In genomic region chr3:46978985-46979944, GRCh38 we compare ENCODE assay signal across 1 cellular context.
A peak's percentile ranks its signal among the peaks of the same experiment; 100 is the strongest.
TF ChIP-seq lines count a peak whose summit lies in the region.

A gene with protein sequence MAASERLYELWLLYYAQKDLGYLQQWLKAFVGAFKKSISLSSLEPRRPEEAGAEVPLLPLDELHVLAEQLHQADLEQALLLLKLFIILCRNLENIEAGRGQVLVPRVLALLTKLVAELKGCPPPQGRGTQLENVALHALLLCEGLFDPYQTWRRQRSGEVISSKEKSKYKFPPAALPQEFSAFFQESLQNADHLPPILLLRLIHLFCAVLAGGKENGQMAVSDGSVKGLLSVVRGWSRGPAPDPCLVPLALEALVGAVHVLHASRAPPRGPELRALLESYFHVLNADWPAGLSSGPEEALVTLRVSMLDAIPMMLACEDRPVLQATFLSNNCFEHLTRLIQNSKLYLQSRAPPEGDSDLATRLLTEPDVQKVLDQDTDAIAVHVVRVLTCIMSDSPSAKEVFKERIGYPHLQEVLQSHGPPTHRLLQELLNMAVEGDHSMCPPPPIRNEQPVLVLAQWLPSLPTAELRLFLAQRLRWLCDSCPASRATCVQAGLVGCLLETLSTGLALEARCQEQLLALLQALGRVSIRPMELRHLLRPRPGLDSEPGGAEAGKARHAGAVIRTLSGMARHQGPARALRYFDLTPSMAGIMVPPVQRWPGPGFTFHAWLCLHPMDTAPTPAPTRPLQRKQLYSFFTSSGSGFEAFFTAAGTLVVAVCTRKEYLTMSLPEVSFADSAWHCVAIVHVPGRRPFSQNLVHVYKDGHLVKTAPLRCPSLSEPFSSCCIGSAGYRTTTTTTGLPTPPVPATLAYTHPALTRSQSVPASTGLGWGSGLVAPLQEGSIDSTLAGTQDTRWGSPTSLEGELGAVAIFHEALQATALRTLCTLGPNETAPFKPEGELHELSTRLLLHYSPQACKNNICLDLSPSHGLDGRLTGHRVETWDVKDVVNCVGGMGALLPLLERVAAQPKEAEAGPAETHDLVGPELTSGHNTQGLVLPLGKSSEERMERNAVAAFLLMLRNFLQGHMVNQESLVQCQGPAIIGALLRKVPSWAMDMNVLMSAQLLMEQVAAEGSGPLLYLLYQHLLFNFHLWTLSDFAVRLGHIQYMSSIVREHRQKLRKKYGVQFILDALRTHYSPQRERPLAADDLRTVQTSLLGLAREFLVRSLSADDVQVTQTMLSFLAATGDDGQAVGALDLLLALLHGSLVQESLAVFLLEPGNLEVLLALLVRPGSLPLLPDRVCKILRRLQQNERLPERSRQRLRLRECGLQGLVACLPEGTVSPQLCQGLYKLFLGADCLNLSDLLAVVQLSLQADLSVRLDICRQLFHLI (N-terminal part only) (plus strand): TSS chr3:46979666. CDS start chr3:46979862, 196 bp downstream.

TF ChIP-seq in GM12878, 131 proteins besides CTCF, POLR2A, EP300 and RAD21 (continued from another document and continues in another):
- TF ChIP-seq, protein P1, sequence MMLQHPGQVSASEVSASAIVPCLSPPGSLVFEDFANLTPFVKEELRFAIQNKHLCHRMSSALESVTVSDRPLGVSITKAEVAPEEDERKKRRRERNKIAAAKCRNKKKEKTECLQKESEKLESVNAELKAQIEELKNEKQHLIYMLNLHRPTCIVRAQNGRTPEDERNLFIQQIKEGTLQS (IDR thresholded peaks at IDR 0.05; ENCODE audit: borderline replicate concordance, extremely low read depth, low read depth, low read length): no peak
- 0 out of 2 replicates have a peak, but pooled peaks have one; percentile 23 for TF ChIP-seq CHD2 (IDR thresholded peaks at IDR 0.05; ENCODE audit: borderline replicate concordance, low read depth, low read length)
- TF ChIP-seq SPI1 (IDR thresholded peaks at IDR 0.05; ENCODE audit: borderline replicate concordance, insufficient read depth, low read depth, low read length): peak; percentile 30; the same call in 1 of the 2 replicates
- no peak for TF ChIP-seq RAD51 (IDR thresholded peaks at IDR 0.05)
- peak; percentile 67; the same call in 1 of the 2 replicates for TF ChIP-seq ZNF24 (IDR thresholded peaks at IDR 0.05)
- TF ChIP-seq, protein P2, sequence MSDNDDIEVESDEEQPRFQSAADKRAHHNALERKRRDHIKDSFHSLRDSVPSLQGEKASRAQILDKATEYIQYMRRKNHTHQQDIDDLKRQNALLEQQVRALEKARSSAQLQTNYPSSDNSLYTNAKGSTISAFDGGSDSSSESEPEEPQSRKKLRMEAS (IDR thresholded peaks at IDR 0.05; ENCODE audit: low read depth, low read length): peak; percentile 71
- no peak; the same call in 1 of the 2 replicates for TF ChIP-seq NRF1 (conservative IDR thresholded peaks at IDR 0.05; ENCODE audit: low read depth, low read length)
- TF ChIP-seq TCF12 (IDR thresholded peaks at IDR 0.05; ENCODE audit: low read depth, low read length): no peak
- no peak for TF ChIP-seq HDAC6 (IDR thresholded peaks at IDR 0.05; ENCODE audit: unreplicated experiment)
- TF ChIP-seq HDGF (IDR thresholded peaks at IDR 0.05): peak; percentile 85
- no peak for TF ChIP-seq SIX5 (IDR thresholded peaks at IDR 0.05; ENCODE audit: low read depth, low read length, severe bottlenecking)
- TF ChIP-seq BCL3 (IDR thresholded peaks at IDR 0.05; ENCODE audit: borderline replicate concordance, insufficient read depth, low read depth, low read length, poor library complexity, severe bottlenecking): peak; percentile 41
- peak; percentile 24 for TF ChIP-seq SP1 (IDR thresholded peaks at IDR 0.05; ENCODE audit: low read depth, low read length)
- TF ChIP-seq ELK1 (IDR thresholded peaks at IDR 0.05; ENCODE audit: low read depth, low read length): peak; percentile 31; the same call in 1 of the 2 replicates
- 0 out of 2 replicates have a peak, but pooled peaks have one; percentile 47 for TF ChIP-seq SMAD5 (IDR thresholded peaks at IDR 0.05; ENCODE audit: low read depth)
- TF ChIP-seq E2F8 (IDR thresholded peaks at IDR 0.05; ENCODE audit: low read depth, partially characterized antibody): no peak
- peak in 1 of 2 experiments; percentile 57; a peak in 2 of 4 replicates for TF ChIP-seq IKZF2 (IDR thresholded peaks at IDR 0.05)
- TF ChIP-seq JUNB (IDR thresholded peaks at IDR 0.05): no peak
- TF ChIP-seq KAT2A (conservative IDR thresholded peaks at IDR 0.05; ENCODE audit: control insufficient read depth, low read depth, low read length): no peak
- TF ChIP-seq NR2F1 (conservative IDR thresholded peaks at IDR 0.05): peak; percentile 87
- TF ChIP-seq RFX5 (IDR thresholded peaks at IDR 0.05; ENCODE audit: low read depth, low read length): no peak
- TF ChIP-seq ZNF207 (IDR thresholded peaks at IDR 0.05; ENCODE audit: borderline replicate concordance): peak; percentile 74; the same call in 1 of the 2 replicates
- peak; percentile 18; the same call in 1 of the 2 replicates for TF ChIP-seq SMC3 (IDR thresholded peaks at IDR 0.05; ENCODE audit: borderline replicate concordance, low read length)
- TF ChIP-seq MXI1 (IDR thresholded peaks at IDR 0.05; ENCODE audit: low read depth, low read length): peak; percentile 83
- TF ChIP-seq, protein P3, sequence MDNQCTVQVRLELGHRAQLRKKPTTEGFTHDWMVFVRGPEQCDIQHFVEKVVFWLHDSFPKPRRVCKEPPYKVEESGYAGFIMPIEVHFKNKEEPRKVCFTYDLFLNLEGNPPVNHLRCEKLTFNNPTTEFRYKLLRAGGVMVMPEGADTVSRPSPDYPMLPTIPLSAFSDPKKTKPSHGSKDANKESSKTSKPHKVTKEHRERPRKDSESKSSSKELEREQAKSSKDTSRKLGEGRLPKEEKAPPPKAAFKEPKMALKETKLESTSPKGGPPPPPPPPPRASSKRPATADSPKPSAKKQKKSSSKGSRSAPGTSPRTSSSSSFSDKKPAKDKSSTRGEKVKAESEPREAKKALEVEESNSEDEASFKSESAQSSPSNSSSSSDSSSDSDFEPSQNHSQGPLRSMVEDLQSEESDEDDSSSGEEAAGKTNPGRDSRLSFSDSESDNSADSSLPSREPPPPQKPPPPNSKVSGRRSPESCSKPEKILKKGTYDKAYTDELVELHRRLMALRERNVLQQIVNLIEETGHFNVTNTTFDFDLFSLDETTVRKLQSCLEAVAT (IDR thresholded peaks at IDR 0.05): 0 out of 2 replicates have a peak, but pooled peaks have one; percentile 49
- no peak for TF ChIP-seq ZNF622 (IDR thresholded peaks at IDR 0.05)
- TF ChIP-seq FOXM1 (IDR thresholded peaks at IDR 0.05; ENCODE audit: low read depth, low read length): no peak
- TF ChIP-seq CBX3 (IDR thresholded peaks at IDR 0.05; ENCODE audit: borderline replicate concordance, low read depth): no peak
- TF ChIP-seq ZBTB4 (CRISPR knock-in tag; IDR thresholded peaks at IDR 0.05): no peak
- TF ChIP-seq, protein P4, sequence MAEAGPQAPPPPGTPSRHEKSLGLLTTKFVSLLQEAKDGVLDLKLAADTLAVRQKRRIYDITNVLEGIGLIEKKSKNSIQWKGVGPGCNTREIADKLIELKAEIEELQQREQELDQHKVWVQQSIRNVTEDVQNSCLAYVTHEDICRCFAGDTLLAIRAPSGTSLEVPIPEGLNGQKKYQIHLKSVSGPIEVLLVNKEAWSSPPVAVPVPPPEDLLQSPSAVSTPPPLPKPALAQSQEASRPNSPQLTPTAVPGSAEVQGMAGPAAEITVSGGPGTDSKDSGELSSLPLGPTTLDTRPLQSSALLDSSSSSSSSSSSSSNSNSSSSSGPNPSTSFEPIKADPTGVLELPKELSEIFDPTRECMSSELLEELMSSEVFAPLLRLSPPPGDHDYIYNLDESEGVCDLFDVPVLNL (IDR thresholded peaks at IDR 0.05; ENCODE audit: low read depth, low read length): peak; percentile 27; the same call in 1 of the 2 replicates
- TF ChIP-seq DPF2 (IDR thresholded peaks at IDR 0.05): peak; percentile 88
- 0 out of 2 replicates have a peak, but pooled peaks have one; percentile 12 for TF ChIP-seq CREB1 (IDR thresholded peaks at IDR 0.05; ENCODE audit: low read depth)
- TF ChIP-seq POLR2AphosphoS2 (IDR thresholded peaks at IDR 0.05; ENCODE audit: low read depth, low read length): no peak
- peak; percentile 83; the same call in 1 of the 2 replicates for TF ChIP-seq ZNF217 (IDR thresholded peaks at IDR 0.05)
- peak; percentile 81 for TF ChIP-seq YY1 (IDR thresholded peaks at IDR 0.05; ENCODE audit: low read depth, low read length)
- peak; percentile 83 for TF ChIP-seq LARP7 (IDR thresholded peaks at IDR 0.05)
- no peak for TF ChIP-seq EGR1 (IDR thresholded peaks at IDR 0.05; ENCODE audit: borderline replicate concordance in 1 of 2, low read depth in 2 of 2, low read length in 2 of 2)
- TF ChIP-seq ZNF687 (IDR thresholded peaks at IDR 0.05): peak; percentile 88
- TF ChIP-seq CREM (IDR thresholded peaks at IDR 0.05; ENCODE audit: low read depth): 0 out of 2 replicates have a peak, but pooled peaks have one; percentile 16
- TF ChIP-seq MTA2 (IDR thresholded peaks at IDR 0.05; ENCODE audit: low read depth): 0 out of 2 replicates have a peak, but pooled peaks have one; percentile 24
